Comparison of ENCODE assay signal across 15 cellular contexts in the genomic region with DNA sequence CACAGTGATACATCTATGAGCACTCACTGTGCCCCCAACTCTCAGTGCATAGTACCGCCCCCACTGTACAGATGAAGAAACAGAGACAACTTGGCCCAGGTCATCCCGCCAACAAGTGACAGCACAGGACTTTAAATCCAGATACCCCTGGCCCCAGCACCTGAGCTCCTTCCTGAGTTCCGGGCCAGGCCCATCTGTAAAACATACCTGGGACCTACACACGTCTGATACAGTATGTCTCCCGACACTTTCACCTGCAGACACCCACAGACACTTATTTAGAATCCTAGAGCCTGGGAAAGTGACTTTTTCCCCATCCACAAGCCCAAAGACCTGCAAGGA.
A peak's percentile ranks its signal among the peaks of the same experiment; 100 is the strongest.
DNase-seq lines count a peak whose midpoint lies in the region; ATAC-seq, FAIRE-seq and TF ChIP-seq lines count a peak whose summit lies in the region.
"Had no signal": no experiment of that assay in that cellular context is flagged by ENCODE, and none has a peak within 500 bp of the region (broad histone marks: within the 10 kb centered on the region; RNA-seq: fewer than 3 reads in every experiment).

No MANE protein-coding gene starts in this region.

- no peaks in the 10 kb centered on the region for H3K79me1 ChIP-seq in H9 (ENCODE audit: insufficient read depth, low read depth, low read length, poor library complexity, severe bottlenecking)

- no CpG with 5 or more reads among the region's 5 CpGs for WGBS in H9 (ENCODE audit: extremely low coverage, insufficient read length, low lambda C conversion rate)

- no peaks in the 10 kb centered on the region; the same call in 1 of the 2 replicates for H3K27me3 Mint-ChIP-seq in H9 (ENCODE audit: low read depth)
- no peaks in the 10 kb centered on the region for H3K27me3 Mint-ChIP-seq in astrocyte (ENCODE audit: low read depth, unreplicated experiment)
- H3K27me3 Mint-ChIP-seq: CD4-positive, alpha-beta T cell; T-cell had no signal

- H2BK5ac ChIP-seq in H9 (ENCODE audit: insufficient read length, low read length): no peak overlapping the region

- H2BK120ac ChIP-seq in H9 (ENCODE audit: low read depth, low read length, poor library complexity, severe bottlenecking): no peak overlapping the region

- no peak overlapping the region for H2AK5ac ChIP-seq in H9 (ENCODE audit: insufficient read length, low read length)

- H3K4me3 ChIP-seq in astrocyte (ENCODE audit: insufficient read depth, low read depth, low read length) (peak overlapping the region; percentile 16), skeletal muscle tissue (ENCODE audit: low read length in 3 of 3) (no peak overlapping the region)

- H3K23ac ChIP-seq in H9 (ENCODE audit: insufficient read length, low read depth, low read length): no peak overlapping the region

- ATAC-seq in HG03460 (IDR thresholded peaks at IDR 0.05; ENCODE audit: unreplicated experiment): no peak
- ATAC-seq: left lobe of liver, T-cell had no signal

- no peak overlapping the region for H4K5ac ChIP-seq in H9 (ENCODE audit: insufficient read length, low read depth, low read length)

- H3K27ac ChIP-seq in H9 (ENCODE audit: insufficient read length, low read depth, low read length) (no peak overlapping the region), astrocyte (ENCODE audit: low read depth, low read length) (peak overlapping the region; percentile 95), layer of hippocampus (ENCODE audit: low read depth, low read length) (peak overlapping the region; percentile 85), skeletal muscle tissue (ENCODE audit: low read depth, low read length) (peak overlapping the region; percentile 60)

- no peak overlapping the region for H4K91ac ChIP-seq in H9 (ENCODE audit: insufficient read length, low read depth, low read length)

- no peak overlapping the region for H2BK15ac ChIP-seq in H9 (ENCODE audit: low read depth, low read length)

- H3K9ac ChIP-seq in H9 (ENCODE audit: extremely low read depth, insufficient read length, low read length): no peak overlapping the region
- peak overlapping the region; percentile 73 for H3K9ac ChIP-seq in astrocyte (ENCODE audit: low read length)
- H3K9ac ChIP-seq in skeletal muscle tissue (ENCODE audit: low read depth in 1 of 3, low read length in 3 of 3): no peak overlapping the region

- no peak overlapping the region for H3T11ph ChIP-seq in H9 (ENCODE audit: low read length)

- H3K4me2 ChIP-seq in H9 (ENCODE audit: insufficient read depth, insufficient read length, low read length) (no peak overlapping the region), astrocyte (ENCODE audit: low read length) (peak overlapping the region; percentile 75)

- no peaks in the 10 kb centered on the region for H3K27me3 ChIP-seq in H9 (ENCODE audit: insufficient read depth, low read length)
- no peaks in the 10 kb centered on the region for H3K27me3 ChIP-seq in astrocyte (ENCODE audit: insufficient read depth, low read length)
- no peaks in the 10 kb centered on the region for H3K27me3 ChIP-seq in layer of hippocampus (ENCODE audit: control insufficient read depth, insufficient read depth, low read length)
- no peaks in the 10 kb centered on the region for H3K27me3 ChIP-seq in skeletal muscle tissue (ENCODE audit: control insufficient read depth in 3 of 3, insufficient read depth in 3 of 3, low read length in 3 of 3)

- H3K36me3 ChIP-seq in astrocyte (ENCODE audit: insufficient read depth, low read length): peaks cover 2% of the 10 kb centered on the region
- H3K36me3 ChIP-seq in skeletal muscle tissue (ENCODE audit: control insufficient read depth in 3 of 3, insufficient read depth in 3 of 3, low read length in 3 of 3): no peaks in the 10 kb centered on the region

- no peak for DNase-seq in H9
- no peak for DNase-seq in astrocyte (ENCODE audit: low read depth)
- DNase-seq in effector CD4-positive, alpha-beta T cell: no peak
- DNase-seq in SHP77 (lab: John Stamatoyannopoulos, UW): no peak
- no peak for DNase-seq in GM13976 (ENCODE audit: low spot score)
- DNase-seq: activated CD4-positive, alpha-beta T cell treated with anti-CD3 and anti-CD28 coated beads for 4 hours; activated naive CD4-positive, alpha-beta T cell treated with anti-CD3 and anti-CD28 coated beads, Interleukin-2, amount 10 ng/mL, durations not matched to agents 7 days and 5 days; CD4-positive, alpha-beta T cell; stimulated activated CD4-positive, alpha-beta T cell treated with anti-CD3 and anti-CD28 coated beads, Interleukin-4, amount 100 ng/mL, for 1 hour; stimulated activated naive CD4-positive, alpha-beta T cell; T-cell had no signal

- H4K20me1 ChIP-seq in H9 (ENCODE audit: control insufficient read depth, insufficient read depth, insufficient read length) (no peaks in the 10 kb centered on the region), astrocyte (ENCODE audit: insufficient read depth, low read length) (peaks cover 12% of the 10 kb centered on the region)

- H3K14ac ChIP-seq in H9 (ENCODE audit: insufficient read depth, low read length): no peak overlapping the region

- H3K9me3 Mint-ChIP-seq in H9: no peaks in the 10 kb centered on the region
- no peaks in the 10 kb centered on the region for H3K9me3 Mint-ChIP-seq in astrocyte (ENCODE audit: unreplicated experiment)
- H3K9me3 Mint-ChIP-seq: activated naive CD4-positive, alpha-beta T cell treated with anti-CD3 and anti-CD28 coated beads, Interleukin-2, amount 10 ng/mL, durations not matched to agents 7 days and 5 days; CD4-positive, alpha-beta T cell; T-cell had no signal

- H3K4me1 Mint-ChIP-seq in H9 (peaks cover 19 to 24% of the 10 kb centered on the region in 2 experiments), astrocyte (ENCODE audit: low read depth, unreplicated experiment) (peaks cover 45% of the 10 kb centered on the region)
- H3K4me1 Mint-ChIP-seq: activated naive CD4-positive, alpha-beta T cell treated with anti-CD3 and anti-CD28 coated beads, Interleukin-2, amount 10 ng/mL, durations not matched to agents 7 days and 5 days; T-cell had no signal

- H3K23me2 ChIP-seq in H9 (ENCODE audit: insufficient read length, low read depth, low read length, poor library complexity, severe bottlenecking): no peaks in the 10 kb centered on the region

- H3K18ac ChIP-seq in H9 (ENCODE audit: insufficient read length, low read depth, low read length): no peak overlapping the region

- H2AFZ ChIP-seq in H9 (ENCODE audit: low read length): no peak overlapping the region
- no peak overlapping the region for H2AFZ ChIP-seq in astrocyte (ENCODE audit: low read depth, low read length)

- no peak overlapping the region for H3K56ac ChIP-seq in H9 (ENCODE audit: insufficient read length, low read depth, low read length)

- H3K36me3 Mint-ChIP-seq in H9 (ENCODE audit: insufficient read depth in 1 of 3, low read depth in 3 of 3) (no peaks in the 10 kb centered on the region; a peak in 2 of 7 replicates), astrocyte (ENCODE audit: low read depth, unreplicated experiment) (peaks cover 34% of the 10 kb centered on the region)
- H3K36me3 Mint-ChIP-seq: activated naive CD4-positive, alpha-beta T cell treated with anti-CD3 and anti-CD28 coated beads, Interleukin-2, amount 10 ng/mL, durations not matched to agents 7 days and 5 days; T-cell had no signal

- TF ChIP-seq CTCF in H9 (conservative IDR thresholded peaks at IDR 0.05) (no peak), astrocyte (IDR thresholded peaks at IDR 0.05; ENCODE audit: insufficient read depth, low read depth, low read length) (no peak), GM13976 (IDR thresholded peaks at IDR 0.05; ENCODE audit: borderline replicate concordance, control extremely low read depth, extremely low read depth, insufficient read depth, missing control alignments) (no peak)

- no peak for FAIRE-seq in astrocyte (lab: Jason Lieb, UNC)

- H3K4me3 Mint-ChIP-seq in H9: no peak overlapping the region; a peak in 1 of 5 replicates
- no peak overlapping the region for H3K4me3 Mint-ChIP-seq in astrocyte (ENCODE audit: unreplicated experiment)
- H3K4me3 Mint-ChIP-seq: activated naive CD4-positive, alpha-beta T cell treated with anti-CD3 and anti-CD28 coated beads, Interleukin-2, amount 10 ng/mL, durations not matched to agents 7 days and 5 days; CD4-positive, alpha-beta T cell; T-cell had no signal

- no peak overlapping the region for H2BK20ac ChIP-seq in H9 (ENCODE audit: low read depth, low read length, poor library complexity, severe bottlenecking)

- H4K8ac ChIP-seq in H9 (replicated peaks; ENCODE audit: insufficient read length, low read depth, low read length): no peak overlapping the region

- H3K4me1 ChIP-seq in H9 (ENCODE audit: insufficient read depth, low read length): no peaks in the 10 kb centered on the region
- H3K4me1 ChIP-seq in astrocyte (ENCODE audit: insufficient read depth, low read length): peaks cover 56% of the 10 kb centered on the region
- H3K4me1 ChIP-seq in skeletal muscle tissue (ENCODE audit: control insufficient read depth in 3 of 3, insufficient read depth in 3 of 3, low read length in 3 of 3): peaks cover 10 to 34% (median 14%) of the 10 kb centered on the region in 3 donors

- H2BK12ac ChIP-seq in H9 (ENCODE audit: insufficient read length, low read depth, low read length): no peak overlapping the region

- H3K4ac ChIP-seq in H9 (ENCODE audit: low read depth, low read length): no peak overlapping the region

- H3K9me3 ChIP-seq in H9 (ENCODE audit: control insufficient read depth, low read depth, low read length) (no peaks in the 10 kb centered on the region), astrocyte (ENCODE audit: insufficient read depth, low read depth, low read length) (no peaks in the 10 kb centered on the region), skeletal muscle tissue (ENCODE audit: control insufficient read depth in 3 of 3, low read length in 3 of 3) (no peaks in the 10 kb centered on the region)

- H3K27ac Mint-ChIP-seq in H9: peak overlapping the region in 2 of 3 experiments; percentile 62 to 80; a peak in 4 of 7 replicates
- peak overlapping the region; percentile 80 for H3K27ac Mint-ChIP-seq in astrocyte (ENCODE audit: unreplicated experiment)
- H3K27ac Mint-ChIP-seq: activated naive CD4-positive, alpha-beta T cell treated with anti-CD3 and anti-CD28 coated beads, Interleukin-2, amount 10 ng/mL, durations not matched to agents 7 days and 5 days; CD4-positive, alpha-beta T cell; T-cell had no signal

- in situ Hi-C loops in GM13976 (cut with MboI; ENCODE audit: low sequenced_read_pairs, unreplicated experiment): no loop called here

- no peaks in the 10 kb centered on the region for H3K79me2 ChIP-seq in H9 (ENCODE audit: insufficient read depth, low read length)
- peaks cover 69% of the 10 kb centered on the region for H3K79me2 ChIP-seq in astrocyte (ENCODE audit: insufficient read depth, low read length)
